1 cellular context compared by ENCODE assay signal in genomic region chr1:153977250-153978240, GRCh38.
TF ChIP-seq lines count a peak whose summit lies in the region.

Gene JTB, minus strand, starts transcription at chr1:153977674. Its CDS starts 422 bp downstream, at chr1:153977252.

TF ChIP-seq in HCT116, 20 proteins besides CTCF, POLR2A, EP300 and RAD21 (continued from another document):
- TF ChIP-seq, protein P1, sequence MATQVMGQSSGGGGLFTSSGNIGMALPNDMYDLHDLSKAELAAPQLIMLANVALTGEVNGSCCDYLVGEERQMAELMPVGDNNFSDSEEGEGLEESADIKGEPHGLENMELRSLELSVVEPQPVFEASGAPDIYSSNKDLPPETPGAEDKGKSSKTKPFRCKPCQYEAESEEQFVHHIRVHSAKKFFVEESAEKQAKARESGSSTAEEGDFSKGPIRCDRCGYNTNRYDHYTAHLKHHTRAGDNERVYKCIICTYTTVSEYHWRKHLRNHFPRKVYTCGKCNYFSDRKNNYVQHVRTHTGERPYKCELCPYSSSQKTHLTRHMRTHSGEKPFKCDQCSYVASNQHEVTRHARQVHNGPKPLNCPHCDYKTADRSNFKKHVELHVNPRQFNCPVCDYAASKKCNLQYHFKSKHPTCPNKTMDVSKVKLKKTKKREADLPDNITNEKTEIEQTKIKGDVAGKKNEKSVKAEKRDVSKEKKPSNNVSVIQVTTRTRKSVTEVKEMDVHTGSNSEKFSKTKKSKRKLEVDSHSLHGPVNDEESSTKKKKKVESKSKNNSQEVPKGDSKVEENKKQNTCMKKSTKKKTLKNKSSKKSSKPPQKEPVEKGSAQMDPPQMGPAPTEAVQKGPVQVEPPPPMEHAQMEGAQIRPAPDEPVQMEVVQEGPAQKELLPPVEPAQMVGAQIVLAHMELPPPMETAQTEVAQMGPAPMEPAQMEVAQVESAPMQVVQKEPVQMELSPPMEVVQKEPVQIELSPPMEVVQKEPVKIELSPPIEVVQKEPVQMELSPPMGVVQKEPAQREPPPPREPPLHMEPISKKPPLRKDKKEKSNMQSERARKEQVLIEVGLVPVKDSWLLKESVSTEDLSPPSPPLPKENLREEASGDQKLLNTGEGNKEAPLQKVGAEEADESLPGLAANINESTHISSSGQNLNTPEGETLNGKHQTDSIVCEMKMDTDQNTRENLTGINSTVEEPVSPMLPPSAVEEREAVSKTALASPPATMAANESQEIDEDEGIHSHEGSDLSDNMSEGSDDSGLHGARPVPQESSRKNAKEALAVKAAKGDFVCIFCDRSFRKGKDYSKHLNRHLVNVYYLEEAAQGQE (IDR thresholded peaks at IDR 0.05; ENCODE audit: low read depth), result no peak
- no peak for TF ChIP-seq EZH2 (IDR thresholded peaks at IDR 0.05)
- peak; percentile 94 for TF ChIP-seq POLR2AphosphoS5 (IDR thresholded peaks at IDR 0.05; ENCODE audit: low read depth, low read length)
- peak; percentile 51 for TF ChIP-seq SIN3A (IDR thresholded peaks at IDR 0.05; ENCODE audit: low read depth)
- TF ChIP-seq ZNF274 (IDR thresholded peaks at IDR 0.05; ENCODE audit: low read depth, low read length), result no peak
- TF ChIP-seq CEBPB (IDR thresholded peaks at IDR 0.05; ENCODE audit: low read depth), result no peak
- no peak for TF ChIP-seq SRF (IDR thresholded peaks at IDR 0.05; ENCODE audit: low read depth)
